Comparison of ENCODE assay signal across 8 cellular contexts in the genomic region with DNA sequence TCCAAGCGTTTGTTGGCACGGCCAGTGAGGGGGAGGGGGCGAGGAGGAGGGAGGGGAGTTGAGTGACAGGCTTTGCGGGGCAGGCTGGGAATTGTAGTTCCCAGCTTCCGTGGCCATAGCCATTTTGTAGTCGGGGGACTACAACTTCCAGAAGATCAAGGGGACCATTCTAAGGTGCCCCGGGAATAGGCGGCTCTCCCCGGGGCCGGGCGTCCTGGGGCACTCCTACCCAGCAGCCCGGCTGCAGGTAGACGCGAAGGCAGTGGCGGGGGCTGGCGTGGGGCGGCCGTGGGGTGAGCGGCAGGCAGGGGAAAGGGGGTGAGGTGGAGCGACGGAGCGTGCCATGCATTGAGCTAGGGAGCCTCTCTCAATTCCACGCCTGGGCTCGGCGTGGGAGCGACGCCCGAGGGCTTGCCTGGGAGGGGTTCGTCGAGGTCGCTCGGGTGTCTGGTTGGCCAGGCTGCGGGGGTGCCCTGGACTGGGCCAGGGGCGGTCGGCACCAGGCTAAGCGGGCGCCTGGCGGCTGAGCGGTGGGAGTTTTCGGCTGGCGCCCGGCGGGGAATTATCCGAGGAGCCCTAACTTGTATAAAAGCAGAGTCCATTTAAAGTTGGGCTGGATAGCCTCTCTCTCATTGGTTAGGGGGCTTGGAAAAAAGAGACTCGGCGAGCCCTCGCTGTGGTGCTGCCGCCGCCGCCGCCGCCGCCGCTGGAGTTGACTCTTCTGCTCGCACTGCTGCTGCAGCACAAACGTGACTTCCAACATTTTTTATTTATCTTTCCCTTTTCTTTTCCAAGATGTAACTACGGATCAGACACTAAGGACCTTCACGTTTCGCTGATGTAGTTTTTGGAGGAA. TPM values are rescaled to one million over a fixed set of nuclear protein-coding genes. Genes with fewer than 3 reads are reported as not detected.
A peak's percentile ranks its signal among the peaks of the same experiment; 100 is the strongest.
DNase-seq lines count a peak whose midpoint lies in the region; ATAC-seq and TF ChIP-seq lines count a peak whose summit lies in the region.

A gene (plus strand): TSS at position 709 of the 856 bp plus-strand sequence. CDS start 471 bp downstream, outside the sequence.

- H3K4me3 ChIP-seq in H7 (ENCODE audit: insufficient read depth, low read depth, low read length), result peak within 1 kb of the TSS; percentile 96

- peaks cover 2% of the 10 kb centered on the region; the same call in 1 of the 2 replicates for H3K36me3 ChIP-seq in H7 (replicated peaks; ENCODE audit: control insufficient read depth, insufficient read depth, low read length)

- no peaks in the 10 kb centered on the region for H3K9me3 Mint-ChIP-seq in natural killer cell treated with Interleukin-12 subunit alpha and Interleukin-12 subunit beta and Interleukin-15 and Interleukin-18, amount 100 ng/mL, for 72 hours

- H3K4me1 Mint-ChIP-seq in natural killer cell treated with Interleukin-12 subunit alpha and Interleukin-12 subunit beta and Interleukin-15 and Interleukin-18, amount 100 ng/mL, for 72 hours (ENCODE audit: low read depth in 2 of 2), result peaks cover 24 to 40% of the 10 kb centered on the region in 2 donors

- peak; percentile 97 for DNase-seq in ELR (ENCODE audit: low read depth)
- peak; percentile 98 for DNase-seq in H7
- DNase-seq in M059J (ENCODE audit: low read depth), result peak; percentile 99
- DNase-seq in activated T-helper 9 cell treated with anti-CD3 and anti-CD28 coated beads, Interleukin-2, amount 50 U/mL, for 16 hours (ENCODE audit: low read depth), result peak; percentile 92
- DNase-seq in fibroblast of peridontal ligament (ENCODE audit: extremely low read depth), result peak; percentile 95
- peak; percentile 97 for DNase-seq in natural killer cell treated with Interleukin-12 subunit alpha and Interleukin-12 subunit beta and Interleukin-15 and Interleukin-18, amount 100 ng/mL, for 72 hours (ENCODE audit: low spot score)
- peak; percentile 96 for DNase-seq in stimulated activated naive CD4-positive, alpha-beta T cell treated with Interleukin-2 at 50 U/mL for 16 hours (lab: John Stamatoyannopoulos, UW)

- H3K27me3 ChIP-seq in H7 (ENCODE audit: control insufficient read depth, insufficient read depth, low read length), result no peaks in the 10 kb centered on the region

- peaks cover 5% of the 10 kb centered on the region for H3K36me3 Mint-ChIP-seq in natural killer cell treated with Interleukin-12 subunit alpha and Interleukin-12 subunit beta and Interleukin-15 and Interleukin-18, amount 100 ng/mL, for 72 hours

- peak; percentile 52; the same call in 1 of the 2 replicates for TF ChIP-seq POLR2A in Raji (IDR thresholded peaks at IDR 0.05; ENCODE audit: insufficient read depth, low read depth, low read length)

- peak; percentile 78 to 86 for ATAC-seq in natural killer cell treated with Interleukin-12 subunit alpha and Interleukin-12 subunit beta and Interleukin-15 and Interleukin-18, amount 100 ng/mL, for 72 hours

- peak within 1 kb of the TSS; percentile 99 for H3K4me3 Mint-ChIP-seq in natural killer cell treated with Interleukin-12 subunit alpha and Interleukin-12 subunit beta and Interleukin-15 and Interleukin-18, amount 100 ng/mL, for 72 hours

- peak within 1 kb of the TSS; percentile 91 to 100 for H3K27ac Mint-ChIP-seq in natural killer cell treated with Interleukin-12 subunit alpha and Interleukin-12 subunit beta and Interleukin-15 and Interleukin-18, amount 100 ng/mL, for 72 hours

- no peaks in the 10 kb centered on the region for H3K27me3 Mint-ChIP-seq in natural killer cell treated with Interleukin-12 subunit alpha and Interleukin-12 subunit beta and Interleukin-15 and Interleukin-18, amount 100 ng/mL, for 72 hours

RNA-seq across cellular contexts. Expression of the gene that starts here (rescaled TPM):
- 95.2 and 147 TPM in 2 replicates for total RNA-seq in H7 (2014; rRNA removed; shearing (Covaris generic))
- 9.0 and 17.6 TPM in 2 replicates for total RNA-seq in M059J (2014; rRNA removed; shearing (Covaris generic))
- 10 to 100 TPM; 28.6 to 34.9 TPM for total RNA-seq in natural killer cell treated with Interleukin-12 subunit alpha and Interleukin-12 subunit beta and Interleukin-15 and Interleukin-18, amount 100 ng/mL, for 72 hours

Comparison
In these comparisons a context has a peak if more than half of its experiments do, and no peak if none do; other contexts are left out.
1. Peak in every context shown above with its lines: DNase-seq, ATAC-seq and H3K4me3 ChIP-seq.